Comparison of ENCODE assay signal across 20 cellular contexts in genomic region chr2:197870137-197870536, GRCh38.
DNase-seq lines count a peak whose midpoint lies in the region; ATAC-seq and TF ChIP-seq lines count a peak whose summit lies in the region.
"Had no signal": no experiment of that assay in that cellular context is flagged by ENCODE, and none has a peak within 500 bp of the region (broad histone marks: within the 10 kb centered on the region; RNA-seq: fewer than 3 reads in every experiment).

No MANE protein-coding gene starts in this region.

- no peaks in the 10 kb centered on the region for H3K27me3 Mint-ChIP-seq in activated naive CD4-positive, alpha-beta T cell treated with anti-CD3 and anti-CD28 coated beads for 36 hours (ENCODE audit: low read depth)
- no peaks in the 10 kb centered on the region for H3K27me3 Mint-ChIP-seq in T-helper 17 cell
- H3K27me3 Mint-ChIP-seq in central memory CD8-positive, alpha-beta T cell, result no peaks in the 10 kb centered on the region
- no peaks in the 10 kb centered on the region for H3K27me3 Mint-ChIP-seq in stimulated activated naive CD8-positive, alpha-beta T cell treated with anti-CD3 and anti-CD28 coated beads, Interleukin-15, amount 100 ng/mL, for 72 hours
- H3K27me3 Mint-ChIP-seq: IgD-negative memory B cell had no signal

- H3K9me3 ChIP-seq in T-helper 17 cell (ENCODE audit: control insufficient read depth, low read length, poor library complexity, severe bottlenecking), result no peaks in the 10 kb centered on the region
- H3K9me3 ChIP-seq: ovary, right lobe of liver, uterus had no signal

- no peak for DNase-seq in activated naive CD4-positive, alpha-beta T cell treated with anti-CD3 and anti-CD28 coated beads for 36 hours
- no peak for DNase-seq in activated naive CD4-positive, alpha-beta T cell (lab: John Stamatoyannopoulos, UW)
- DNase-seq in T-helper 17 cell, result no peak
- no peak for DNase-seq in central memory CD8-positive, alpha-beta T cell (ENCODE audit: low spot score in 2 of 2)
- no peak for DNase-seq in stimulated activated naive CD8-positive, alpha-beta T cell treated with anti-CD3 and anti-CD28 coated beads, Interleukin-15, amount 100 ng/mL, for 72 hours
- no peak for DNase-seq in HEK293T (ENCODE audit: extremely low spot score)
- no peak for DNase-seq in GOT3 (lab: John Stamatoyannopoulos, UW)
- DNase-seq in HT-29 (ENCODE audit: low spot score), result no peak
- DNase-seq: cortex of kidney, H7, left colon, MM.1S, NCI-H1417 treated with DMSO at 0.1 percent for 48 hours, NCI-H510A, ovary, right lobe of liver, SHP77 treated with DMSO at 0.1 percent for 48 hours, uterus had no signal

- H3K4me1 Mint-ChIP-seq in activated naive CD4-positive, alpha-beta T cell treated with anti-CD3 and anti-CD28 coated beads for 36 hours (ENCODE audit: low read depth), result peaks cover 61% of the 10 kb centered on the region
- peaks cover 41% of the 10 kb centered on the region for H3K4me1 Mint-ChIP-seq in T-helper 17 cell
- peaks cover 5% of the 10 kb centered on the region for H3K4me1 Mint-ChIP-seq in central memory CD8-positive, alpha-beta T cell
- H3K4me1 Mint-ChIP-seq in stimulated activated naive CD8-positive, alpha-beta T cell treated with anti-CD3 and anti-CD28 coated beads, Interleukin-15, amount 100 ng/mL, for 72 hours, result peaks cover 34% of the 10 kb centered on the region
- H3K4me1 Mint-ChIP-seq: IgD-negative memory B cell had no signal

- H3K36me3 Mint-ChIP-seq in activated naive CD4-positive, alpha-beta T cell treated with anti-CD3 and anti-CD28 coated beads for 36 hours (ENCODE audit: low read depth), result no peaks in the 10 kb centered on the region
- H3K36me3 Mint-ChIP-seq in T-helper 17 cell (ENCODE audit: low read depth), result no peaks in the 10 kb centered on the region
- no peaks in the 10 kb centered on the region for H3K36me3 Mint-ChIP-seq in central memory CD8-positive, alpha-beta T cell (ENCODE audit: insufficient read depth)
- H3K36me3 Mint-ChIP-seq: IgD-negative memory B cell; natural killer cell treated with Interleukin-12 subunit alpha and Interleukin-12 subunit beta and Interleukin-15 and Interleukin-18, amount 100 ng/mL, for 72 hours had no signal

- POLR2A ChIA-PET in HEK293T (lab: Yijun Ruan, JAX), result no interaction called here

- no peaks in the 10 kb centered on the region for H3K9me3 Mint-ChIP-seq in activated naive CD4-positive, alpha-beta T cell treated with anti-CD3 and anti-CD28 coated beads for 36 hours
- H3K9me3 Mint-ChIP-seq in central memory CD8-positive, alpha-beta T cell, result no peaks in the 10 kb centered on the region
- H3K9me3 Mint-ChIP-seq in stimulated activated naive CD8-positive, alpha-beta T cell treated with anti-CD3 and anti-CD28 coated beads, Interleukin-15, amount 100 ng/mL, for 72 hours, result no peaks in the 10 kb centered on the region
- H3K9me3 Mint-ChIP-seq: IgD-negative memory B cell; natural killer cell treated with Interleukin-12 subunit alpha and Interleukin-12 subunit beta and Interleukin-15 and Interleukin-18, amount 100 ng/mL, for 72 hours had no signal

- CTCF ChIA-PET in activated naive CD4-positive, alpha-beta T cell treated with anti-CD3 and anti-CD28 coated beads for 36 hours (lab: Charles Lee), result interaction anchor here (1.1 to 2.1 kb wide), 6 partner anchors 11 to 183 kb away, joined by 3 to 9 read pairs (median 6); no protein-coding TSS in a partner anchor
- CTCF ChIA-PET in HEK293T (lab: Yijun Ruan, JAX), result no interaction called here

- ATAC-seq in T-helper 17 cell, result no peak
- ATAC-seq in central memory CD8-positive, alpha-beta T cell (replicated peaks; ENCODE audit: extremely low read depth, poor library complexity, severe bottlenecking), result no peak
- ATAC-seq in stimulated activated naive CD8-positive, alpha-beta T cell treated with anti-CD3 and anti-CD28 coated beads, Interleukin-15, amount 100 ng/mL, for 72 hours, result peak; percentile 37
- ATAC-seq: left colon; natural killer cell treated with Interleukin-12 subunit alpha and Interleukin-12 subunit beta and Interleukin-15 and Interleukin-18, amount 100 ng/mL, for 72 hours; right lobe of liver had no signal

- H3K4me3 Mint-ChIP-seq in activated naive CD4-positive, alpha-beta T cell treated with anti-CD3 and anti-CD28 coated beads for 36 hours, result peak overlapping the region; percentile 75
- peak overlapping the region; percentile 86 for H3K4me3 Mint-ChIP-seq in T-helper 17 cell
- peak overlapping the region; percentile 24 for H3K4me3 Mint-ChIP-seq in central memory CD8-positive, alpha-beta T cell
- H3K4me3 Mint-ChIP-seq in stimulated activated naive CD8-positive, alpha-beta T cell treated with anti-CD3 and anti-CD28 coated beads, Interleukin-15, amount 100 ng/mL, for 72 hours, result peak overlapping the region; percentile 72 to 86
- H3K4me3 Mint-ChIP-seq: IgD-negative memory B cell; natural killer cell treated with Interleukin-12 subunit alpha and Interleukin-12 subunit beta and Interleukin-15 and Interleukin-18, amount 100 ng/mL, for 72 hours had no signal

- peak overlapping the region; percentile 94 for H3K27ac Mint-ChIP-seq in activated naive CD4-positive, alpha-beta T cell treated with anti-CD3 and anti-CD28 coated beads for 36 hours
- peak overlapping the region; percentile 95 for H3K27ac Mint-ChIP-seq in T-helper 17 cell
- H3K27ac Mint-ChIP-seq in central memory CD8-positive, alpha-beta T cell (ENCODE audit: low read depth), result peak overlapping the region; percentile 38
- H3K27ac Mint-ChIP-seq in stimulated activated naive CD8-positive, alpha-beta T cell treated with anti-CD3 and anti-CD28 coated beads, Interleukin-15, amount 100 ng/mL, for 72 hours, result peak overlapping the region; percentile 92 to 93
- H3K27ac Mint-ChIP-seq: natural killer cell treated with Interleukin-12 subunit alpha and Interleukin-12 subunit beta and Interleukin-15 and Interleukin-18, amount 100 ng/mL, for 72 hours had no signal

- intact Hi-C loops in activated naive CD4-positive, alpha-beta T cell treated with anti-CD3 and anti-CD28 coated beads for 36 hours (cut with micrococcal nuclease), result loop anchor here (1.0 to 10.0 kb wide), 2 partner anchors 32 to 435 kb away; partner anchors contain the start of gene SF3B1

TF ChIP-seq in HEK293T, 16 proteins besides CTCF, POLR2A, EP300 and RAD21:
- no peak for TF ChIP-seq ELF4 (IDR thresholded peaks at IDR 0.05)
- no peak for TF ChIP-seq NFRKB (IDR thresholded peaks at IDR 0.05)
- no peak for TF ChIP-seq CTBP1 (IDR thresholded peaks at IDR 0.05; ENCODE audit: borderline replicate concordance)
- no peak for TF ChIP-seq BHLHE40 (IDR thresholded peaks at IDR 0.05; ENCODE audit: borderline replicate concordance)
- TF ChIP-seq FOXM1 (IDR thresholded peaks at IDR 0.05; ENCODE audit: borderline replicate concordance), result no peak

Comparison
In these comparisons a context has a peak if more than half of its experiments do, and no peak if none do; other contexts are left out.
1. H3K27ac Mint-ChIP-seq: peak in every context shown above with its lines; median percentile 95 in T-helper 17 cell; 94 in activated naive CD4-positive, alpha-beta T cell treated with anti-CD3 and anti-CD28 coated beads for 36 hours; 92 in stimulated activated naive CD8-positive, alpha-beta T cell treated with anti-CD3 and anti-CD28 coated beads, Interleukin-15, amount 100 ng/mL, for 72 hours; 38 in central memory CD8-positive, alpha-beta T cell.
2. H3K4me3 Mint-ChIP-seq: peak in every context shown above with its lines; median percentile 86 in T-helper 17 cell; 79 in stimulated activated naive CD8-positive, alpha-beta T cell treated with anti-CD3 and anti-CD28 coated beads, Interleukin-15, amount 100 ng/mL, for 72 hours; 75 in activated naive CD4-positive, alpha-beta T cell treated with anti-CD3 and anti-CD28 coated beads for 36 hours; 24 in central memory CD8-positive, alpha-beta T cell.